ENCODE assay signal across 15 cellular contexts in the genomic region with DNA sequence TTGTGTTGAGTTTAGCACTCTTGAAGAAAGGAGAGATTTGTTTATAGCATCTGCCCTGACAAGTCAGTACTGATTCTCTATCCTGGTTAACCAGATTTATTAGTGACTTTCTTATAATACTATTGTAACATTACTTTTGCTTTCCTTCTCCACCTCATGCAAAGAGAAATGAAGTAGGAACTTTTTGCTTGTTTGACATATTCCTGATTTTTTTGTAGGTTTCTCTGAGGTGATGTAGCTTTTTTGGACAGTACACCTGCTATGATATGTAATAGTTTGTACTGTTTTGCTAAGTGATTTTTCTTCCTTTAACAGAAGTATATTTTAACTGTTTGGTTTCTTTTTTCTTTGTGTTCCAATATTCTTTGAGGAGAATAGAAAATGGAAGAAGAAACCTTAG.
A peak's percentile ranks its signal among the peaks of the same experiment; 100 is the strongest.
DNase-seq lines count a peak whose midpoint lies in the region; ATAC-seq and TF ChIP-seq lines count a peak whose summit lies in the region.
"Had no signal": no experiment of that assay in that cellular context is flagged by ENCODE, and none has a peak within 500 bp of the region (broad histone marks: within the 10 kb centered on the region; RNA-seq: fewer than 3 reads in every experiment).

No MANE protein-coding gene starts in this region.

- H3K27ac ChIP-seq in BLaER1 (no peak overlapping the region), Karpas-422 (ENCODE audit: low read length) (peak overlapping the region; percentile 24), spleen (no peak overlapping the region)
- H3K27ac ChIP-seq: KMS-11 had no signal

- H3K9me2 ChIP-seq in Karpas-422 (replicated peaks; ENCODE audit: insufficient read depth, low read length) = no peaks in the 10 kb centered on the region

- POLR2A ChIA-PET in activated B cell treated with CpG ODN at 0.5 μM for 24 hours (lab: Charles Lee) = no interaction called here

- CTCF ChIA-PET in activated B cell treated with CpG ODN at 0.5 μM for 24 hours (lab: Charles Lee) = no interaction called here

- peak overlapping the region; percentile 18 for H3K4me2 ChIP-seq in BLaER1
- no peak overlapping the region for H3K4me2 ChIP-seq in Karpas-422 (ENCODE audit: low read depth, low read length, poor library complexity, severe bottlenecking)
- H3K4me2 ChIP-seq: KMS-11 had no signal

- H4K20me1 ChIP-seq in BLaER1 (peaks cover 99% of the 10 kb centered on the region), Karpas-422 (ENCODE audit: insufficient read depth, low read depth, low read length) (no peaks in the 10 kb centered on the region)

- H3K4me3 Mint-ChIP-seq in activated B cell treated with CpG ODN at 0.5 μM for 24 hours (peak overlapping the region; percentile 42), naive B cell (peak overlapping the region in 6 of 8 donors; percentile 6 to 86 (median 27))
- H3K4me3 Mint-ChIP-seq: CD8-positive, alpha-beta memory T cell had no signal

- H3K9me3 Mint-ChIP-seq in activated B cell treated with CpG ODN at 0.5 μM for 24 hours (no peaks in the 10 kb centered on the region), naive B cell (peaks cover 0 to 3% (median 0%) of the 10 kb centered on the region in 7 donors)
- H3K9me3 Mint-ChIP-seq: CD8-positive, alpha-beta memory T cell had no signal

- peaks cover 97% of the 10 kb centered on the region for H3K4me1 ChIP-seq in BLaER1
- H3K4me1 ChIP-seq in Karpas-422 (ENCODE audit: low read length) = peaks cover 65% of the 10 kb centered on the region
- H3K4me1 ChIP-seq in spleen = peaks cover 0 to 52% (median 2%) of the 10 kb centered on the region in 6 donors
- H3K4me1 ChIP-seq: Caco-2 had no signal

- no peak overlapping the region for H3K4me3 ChIP-seq in BLaER1
- no peak overlapping the region for H3K4me3 ChIP-seq in Karpas-422 (ENCODE audit: low read length)
- H3K4me3 ChIP-seq in spleen = no peak overlapping the region

- H3K36me3 Mint-ChIP-seq in activated B cell treated with CpG ODN at 0.5 μM for 24 hours (ENCODE audit: low read depth) = peaks cover 39% of the 10 kb centered on the region
- peaks cover 33 to 35% of the 10 kb centered on the region in 2 donors for H3K36me3 Mint-ChIP-seq in naive B cell

- no peak overlapping the region for H2AFZ ChIP-seq in Karpas-422 (ENCODE audit: low read length)

- DNase-seq in Karpas-422 (no peak), activated B cell treated with CpG ODN at 0.5 μM for 24 hours (no peak), naive B cell (no peak), HuH-7.5 (ENCODE audit: low spot score) (no peak), spleen (no peak)
- DNase-seq: Caco-2; CD8-positive, alpha-beta memory T cell; DND-41; GF-D8; GOT3; HCEC 1CT had no signal

- H3K9me3 ChIP-seq in BLaER1 (no peaks in the 10 kb centered on the region), Karpas-422 (ENCODE audit: low read length) (no peaks in the 10 kb centered on the region), spleen (no peaks in the 10 kb centered on the region)
- H3K9me3 ChIP-seq: Caco-2 had no signal

- ATAC-seq in activated B cell treated with CpG ODN at 0.5 μM for 24 hours (ENCODE audit: low read depth) (no peak), naive B cell (ENCODE audit: low read depth in 2 of 2) (no peak), HG03342 (IDR thresholded peaks at IDR 0.05; ENCODE audit: unreplicated experiment) (no peak)

- H3K27me3 ChIP-seq in BLaER1 (no peaks in the 10 kb centered on the region), Karpas-422 (ENCODE audit: low read length) (no peaks in the 10 kb centered on the region), spleen (replicated peaks in 1 of 7) (no peaks in the 10 kb centered on the region)

- H3K9ac ChIP-seq in BLaER1 = no peak overlapping the region
- H3K9ac ChIP-seq in Karpas-422 (ENCODE audit: low read length) = no peak overlapping the region
- H3K9ac ChIP-seq: KMS-11 had no signal

- peaks cover 68% of the 10 kb centered on the region for H3K36me3 ChIP-seq in BLaER1
- peaks cover 20% of the 10 kb centered on the region; the same call in 1 of the 2 replicates for H3K36me3 ChIP-seq in Karpas-422 (ENCODE audit: insufficient read depth, low read length)
- H3K36me3 ChIP-seq in spleen = peaks cover 0 to 9% (median 0%) of the 10 kb centered on the region in 6 donors

- intact Hi-C loops in activated B cell treated with CpG ODN at 0.5 μM for 24 hours (cut with micrococcal nuclease) (loop anchor here (2.0 kb wide), 1 partner anchor 15 kb away; no protein-coding TSS in a partner anchor), spleen (cut with DNase I; ENCODE audit: low total_unique reads) (no loop called here)

- H3K4me1 Mint-ChIP-seq in activated B cell treated with CpG ODN at 0.5 μM for 24 hours = peaks cover 67% of the 10 kb centered on the region
- peaks cover 45 to 63% (median 62%) of the 10 kb centered on the region in 3 donors for H3K4me1 Mint-ChIP-seq in naive B cell

- H3K79me2 ChIP-seq in Karpas-422 (ENCODE audit: low read length) = peaks cover 85% of the 10 kb centered on the region

- H3K27ac Mint-ChIP-seq in activated B cell treated with CpG ODN at 0.5 μM for 24 hours (peak overlapping the region; percentile 87), naive B cell (peak overlapping the region in 5 of 6 donors; percentile 61 to 89 (median 70))
- H3K27ac Mint-ChIP-seq: CD8-positive, alpha-beta memory T cell had no signal

- H3K27me3 Mint-ChIP-seq in activated B cell treated with CpG ODN at 0.5 μM for 24 hours (no peaks in the 10 kb centered on the region), naive B cell (no peaks in the 10 kb centered on the region)
- H3K27me3 Mint-ChIP-seq: CD8-positive, alpha-beta memory T cell; IgD-negative memory B cell had no signal

- TF ChIP-seq POLR2A in spleen (IDR thresholded peaks at IDR 0.05) = no peak

- no peak for TF ChIP-seq CTCF in activated B cell treated with CpG ODN at 0.5 μM for 24 hours (IDR thresholded peaks at IDR 0.05)
- TF ChIP-seq CTCF in spleen (IDR thresholded peaks at IDR 0.05 in 8 of 11, conservative IDR thresholded peaks at IDR 0.05 in 3 of 11) = no peak
